29 cellular contexts compared by ENCODE assay signal in the genomic region with DNA sequence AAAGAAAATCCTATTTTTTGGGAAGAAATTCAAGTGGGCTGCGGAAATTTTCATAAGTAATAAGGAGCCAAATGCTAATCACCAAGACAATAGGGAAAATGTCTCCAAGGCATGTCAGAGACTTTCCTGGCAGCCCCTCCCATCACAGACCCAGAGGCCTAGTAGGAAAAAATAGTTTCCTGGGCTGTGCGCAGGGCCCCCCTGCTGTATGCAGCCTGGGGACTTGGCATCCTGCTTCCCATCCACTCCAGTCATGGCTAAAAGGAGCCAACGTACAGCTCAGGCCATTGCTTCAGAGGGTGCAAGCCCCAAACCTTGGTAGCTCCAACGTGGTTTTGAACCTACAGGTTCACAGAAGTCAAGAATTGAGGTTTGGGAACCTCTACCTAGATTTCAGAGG.
"Had no signal": no experiment of that assay in that cellular context is flagged by ENCODE, and none has a peak within 500 bp of the region (broad histone marks: within the 10 kb centered on the region; RNA-seq: fewer than 3 reads in every experiment).

No MANE protein-coding gene starts in this region.

- DNase-seq: activated CD4-positive, alpha-beta memory T cell treated with anti-CD3 and anti-CD28 coated beads, Interleukin-2, amount 10 ng/mL, durations not matched to agents 7 days and 5 days; activated CD4-positive, alpha-beta T cell treated with anti-CD3 and anti-CD28 coated beads for 1 hour; activated CD4-positive, alpha-beta T cell treated with anti-CD3 and anti-CD28 coated beads for 4 hours; activated CD4-positive, alpha-beta T cell treated with anti-CD3 and anti-CD28 coated beads, Interleukin-2, amount 10 ng/mL, durations not matched to agents 7 days and 5 days; activated CD4-positive, alpha-beta T cell treated with anti-CD3 and anti-CD28 coated beads, Interleukin-2, amount 50 U/mL, for 4 hours; activated effector memory CD4-positive, alpha-beta T cell treated with Interleukin-2 at 50 U/mL for 16 hours; activated gamma-delta T cell treated with Interleukin-2 at 50 U/mL for 16 hours; activated naive CD4-positive, alpha-beta T cell treated with anti-CD3 and anti-CD28 coated beads, Interleukin-2, amount 50 U/mL, for 16 hours; activated naive CD4-positive, alpha-beta T cell treated with Interleukin-2 at 50 U/mL for 16 hours; activated T-cell treated with anti-CD3 and anti-CD28 coated beads, Interleukin-2, amount 50 U/mL, for 4 hours; amniotic stem cell; anterior cingulate cortex; brain microvascular endothelial cell; dorsolateral prefrontal cortex; effector CD4-positive, alpha-beta T cell; effector memory CD8-positive, alpha-beta T cell; erythroblast; foreskin keratinocyte; gastrocnemius medialis; glutamatergic neuron; T-helper 2 cell had no signal

- H3K27ac ChIP-seq: brain microvascular endothelial cell, coronary artery, dorsolateral prefrontal cortex, esophagus muscularis mucosa, foreskin keratinocyte, gastrocnemius medialis had no signal

- H3K9me3 Mint-ChIP-seq: activated CD4-positive, alpha-beta memory T cell treated with anti-CD3 and anti-CD28 coated beads, Interleukin-2, amount 10 ng/mL, durations not matched to agents 7 days and 5 days; central memory CD8-positive, alpha-beta T cell; effector memory CD8-positive, alpha-beta T cell had no signal

- H3K4me3 ChIP-seq: coronary artery, dorsolateral prefrontal cortex, esophagus muscularis mucosa, gastrocnemius medialis had no signal

- H3K4me1 Mint-ChIP-seq: activated CD4-positive, alpha-beta memory T cell treated with anti-CD3 and anti-CD28 coated beads, Interleukin-2, amount 10 ng/mL, durations not matched to agents 7 days and 5 days; activated CD4-positive, alpha-beta T cell treated with anti-CD3 and anti-CD28 coated beads, Interleukin-2, amount 10 ng/mL, durations not matched to agents 7 days and 5 days; activated T-helper 17 cell treated with anti-CD3 and anti-CD28 coated beads, Interleukin-2, amount 50 U/mL, for 72 hours; central memory CD8-positive, alpha-beta T cell had no signal

- H3K36me3 ChIP-seq: brain microvascular endothelial cell, esophagus muscularis mucosa, gastrocnemius medialis had no signal

- H3K4me1 ChIP-seq: esophagus muscularis mucosa, foreskin keratinocyte, gastrocnemius medialis had no signal

- H3K4me3 Mint-ChIP-seq: activated CD4-positive, alpha-beta memory T cell treated with anti-CD3 and anti-CD28 coated beads, Interleukin-2, amount 10 ng/mL, durations not matched to agents 7 days and 5 days; activated CD4-positive, alpha-beta T cell treated with anti-CD3 and anti-CD28 coated beads, Interleukin-2, amount 10 ng/mL, durations not matched to agents 7 days and 5 days; activated naive CD8-positive, alpha-beta T cell; activated T-cell treated with anti-CD3 and anti-CD28 coated beads, Interleukin-2, amount 50 U/mL, for 4 hours; activated T-helper 17 cell treated with anti-CD3 and anti-CD28 coated beads, Interleukin-2, amount 50 U/mL, for 72 hours; central memory CD8-positive, alpha-beta T cell; dendritic cell treated with granulocyte-macrophage colony-stimulating factor and Interleukin-4, amounts not matched to agents 40 ng/mL and 50 ng/mL, for 4 days; effector memory CD8-positive, alpha-beta T cell had no signal

- H3K27me3 Mint-ChIP-seq: activated naive CD8-positive, alpha-beta T cell; activated T-helper 17 cell treated with anti-CD3 and anti-CD28 coated beads, Interleukin-2, amount 50 U/mL, for 72 hours had no signal

- H3K27me3 ChIP-seq: brain microvascular endothelial cell, dorsolateral prefrontal cortex, esophagus muscularis mucosa, foreskin keratinocyte, gastrocnemius medialis had no signal

- H3K9me3 ChIP-seq: esophagus muscularis mucosa, gastrocnemius medialis had no signal

- ATAC-seq: activated T-cell treated with anti-CD3 and anti-CD28 coated beads, Interleukin-2, amount 50 U/mL, for 4 hours; activated T-helper 17 cell treated with anti-CD3 and anti-CD28 coated beads, Interleukin-2, amount 50 U/mL, for 72 hours; effector memory CD8-positive, alpha-beta T cell; foreskin keratinocyte; gastrocnemius medialis had no signal

- FAIRE-seq: astrocyte, bronchial epithelial cell had no signal

- H3K27ac Mint-ChIP-seq: activated CD4-positive, alpha-beta memory T cell treated with anti-CD3 and anti-CD28 coated beads, Interleukin-2, amount 10 ng/mL, durations not matched to agents 7 days and 5 days; activated CD4-positive, alpha-beta T cell treated with anti-CD3 and anti-CD28 coated beads, Interleukin-2, amount 10 ng/mL, durations not matched to agents 7 days and 5 days; activated naive CD8-positive, alpha-beta T cell; activated T-helper 17 cell treated with anti-CD3 and anti-CD28 coated beads, Interleukin-2, amount 50 U/mL, for 72 hours; dendritic cell treated with granulocyte-macrophage colony-stimulating factor and Interleukin-4, amounts not matched to agents 40 ng/mL and 50 ng/mL, for 4 days; effector memory CD8-positive, alpha-beta T cell had no signal
